ENCODE assay signal across 20 cellular contexts in the genomic region with DNA sequence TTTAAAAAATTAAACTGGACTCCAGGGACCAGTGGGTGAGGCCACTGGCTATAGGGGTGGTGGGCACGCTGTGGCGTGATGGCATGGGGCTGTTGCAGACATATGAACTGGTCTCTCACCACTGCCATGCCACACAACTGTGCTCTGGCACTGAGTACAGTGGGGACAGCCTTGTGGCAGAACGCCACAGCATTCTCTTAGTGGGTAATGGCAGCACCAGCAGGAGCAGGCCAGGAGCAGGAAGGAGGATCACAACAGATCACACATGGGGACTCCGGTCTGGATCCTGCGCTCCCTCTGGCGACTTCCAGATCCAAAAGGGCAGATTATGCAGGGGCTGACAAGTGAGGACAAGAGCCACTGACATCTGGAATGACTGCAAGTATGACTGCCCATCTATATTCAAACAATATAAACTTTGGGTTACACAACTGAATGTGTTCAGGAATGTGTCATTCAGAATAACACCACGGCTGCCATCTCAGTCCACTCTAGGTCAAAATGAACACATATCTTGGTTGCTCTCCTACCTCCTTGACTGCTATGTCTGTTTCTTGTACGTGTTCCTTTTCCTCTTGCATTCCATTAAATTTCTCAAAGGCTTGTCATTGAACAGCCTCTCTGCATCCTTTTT.
DNase-seq lines count a peak whose midpoint lies in the region; ATAC-seq and TF ChIP-seq lines count a peak whose summit lies in the region.
"Had no signal": no experiment of that assay in that cellular context is flagged by ENCODE, and none has a peak within 500 bp of the region (broad histone marks: within the 10 kb centered on the region; RNA-seq: fewer than 3 reads in every experiment).

No MANE protein-coding gene starts in this region.

- H3K4me3 ChIP-seq in left lung (no peak overlapping the region), gastrocnemius medialis (no peak overlapping the region)
- H3K4me3 ChIP-seq: PC-9, SK-N-MC had no signal

- H3K36me3 ChIP-seq in left lung (no peaks in the 10 kb centered on the region), gastrocnemius medialis (no peaks in the 10 kb centered on the region)

- no peaks in the 10 kb centered on the region for H3K27me3 Mint-ChIP-seq in dendritic cell treated with granulocyte-macrophage colony-stimulating factor and Interleukin-4, amounts not matched to agents 40 ng/mL and 50 ng/mL, for 4 days

- peak overlapping the region; percentile 72 for H3K27ac Mint-ChIP-seq in dendritic cell treated with granulocyte-macrophage colony-stimulating factor and Interleukin-4, amounts not matched to agents 40 ng/mL and 50 ng/mL, for 4 days

- H3K4me3 Mint-ChIP-seq in dendritic cell treated with granulocyte-macrophage colony-stimulating factor and Interleukin-4, amounts not matched to agents 40 ng/mL and 50 ng/mL, for 4 days = no peak overlapping the region

- in situ Hi-C loops in gastrocnemius medialis (cut with MboI; ENCODE audit: low sequenced_read_pairs in 4 of 4) = no loop called here

- no peaks in the 10 kb centered on the region for H3K9me3 Mint-ChIP-seq in dendritic cell treated with granulocyte-macrophage colony-stimulating factor and Interleukin-4, amounts not matched to agents 40 ng/mL and 50 ng/mL, for 4 days

- H3K4me1 Mint-ChIP-seq in dendritic cell treated with granulocyte-macrophage colony-stimulating factor and Interleukin-4, amounts not matched to agents 40 ng/mL and 50 ng/mL, for 4 days (ENCODE audit: low read depth) = peaks cover 46% of the 10 kb centered on the region

- H3K4me1 ChIP-seq in left lung (peaks cover 0 to 7% of the 10 kb centered on the region in 2 donors), gastrocnemius medialis (peaks cover 6 to 10% of the 10 kb centered on the region in 2 donors)

- H3K27ac ChIP-seq in left lung (no peak overlapping the region), gastrocnemius medialis (no peak overlapping the region)
- H3K27ac ChIP-seq: PC-9, SK-N-MC had no signal

- H3K9me3 ChIP-seq in left lung (no peaks in the 10 kb centered on the region), gastrocnemius medialis (no peaks in the 10 kb centered on the region)

- H3K27me3 ChIP-seq in left lung = no peaks in the 10 kb centered on the region
- H3K27me3 ChIP-seq in gastrocnemius medialis = no peaks in the 10 kb centered on the region

- H3K36me3 Mint-ChIP-seq in dendritic cell treated with granulocyte-macrophage colony-stimulating factor and Interleukin-4, amounts not matched to agents 40 ng/mL and 50 ng/mL, for 4 days (ENCODE audit: low read depth) = peaks cover 15% of the 10 kb centered on the region

- ATAC-seq in left lung (no peak), gastrocnemius medialis (no peak), GM19328 (IDR thresholded peaks at IDR 0.05; ENCODE audit: unreplicated experiment) (no peak)
- ATAC-seq: HCT116 had no signal

- DNase-seq in EH (ENCODE audit: low read depth) (peak; percentile 11), HCEC 1CT (peak; percentile 12), myocyte (ENCODE audit: low read depth) (peak; percentile 36), NCI-H2107 treated with DMSO at 0.1 percent for 48 hours (lab: John Stamatoyannopoulos, UW; ENCODE audit: unreplicated experiment) (no peak), left lung (no peak), gastrocnemius medialis (no peak)
- DNase-seq: ACHN, COR-L47, DMS153, KBM-7, NCI-H1417 treated with DMSO at 0.1 percent for 48 hours, NCI-H2029, NCI-H2171 treated with DMSO at 0.1 percent for 48 hours, NCI-H446 treated with DMSO at 0.1 percent for 48 hours, NCI-H774 had no signal

- TF ChIP-seq CTCF in left lung (IDR thresholded peaks at IDR 0.05) = no peak
- TF ChIP-seq CTCF in gastrocnemius medialis (IDR thresholded peaks at IDR 0.05 in 4 of 5, conservative IDR thresholded peaks at IDR 0.05 in 1 of 5) = no peak

- intact Hi-C loops in dendritic cell treated with granulocyte-macrophage colony-stimulating factor and Interleukin-4, amounts not matched to agents 40 ng/mL and 50 ng/mL, for 4 days (cut with micrococcal nuclease) = no loop called here
- intact Hi-C loops in left lung (cut with DNase I) = no loop called here
- intact Hi-C loops in gastrocnemius medialis (cut with DNase I; ENCODE audit: low total_unique reads) = no loop called here

- no peak for TF ChIP-seq POLR2A in gastrocnemius medialis (IDR thresholded peaks at IDR 0.05)

Comparison
In these comparisons a context has a peak if more than half of its experiments do, and no peak if none do; other contexts are left out.
1. DNase-seq: peak in EH (single experiment), HCEC 1CT (single experiment) and myocyte (single experiment); none in NCI-H2107 treated with DMSO at 0.1 percent for 48 hours (single experiment), left lung (0 of 2) and gastrocnemius medialis (0 of 2).